ENCODE assay signal across 17 cellular contexts in the genomic region with DNA sequence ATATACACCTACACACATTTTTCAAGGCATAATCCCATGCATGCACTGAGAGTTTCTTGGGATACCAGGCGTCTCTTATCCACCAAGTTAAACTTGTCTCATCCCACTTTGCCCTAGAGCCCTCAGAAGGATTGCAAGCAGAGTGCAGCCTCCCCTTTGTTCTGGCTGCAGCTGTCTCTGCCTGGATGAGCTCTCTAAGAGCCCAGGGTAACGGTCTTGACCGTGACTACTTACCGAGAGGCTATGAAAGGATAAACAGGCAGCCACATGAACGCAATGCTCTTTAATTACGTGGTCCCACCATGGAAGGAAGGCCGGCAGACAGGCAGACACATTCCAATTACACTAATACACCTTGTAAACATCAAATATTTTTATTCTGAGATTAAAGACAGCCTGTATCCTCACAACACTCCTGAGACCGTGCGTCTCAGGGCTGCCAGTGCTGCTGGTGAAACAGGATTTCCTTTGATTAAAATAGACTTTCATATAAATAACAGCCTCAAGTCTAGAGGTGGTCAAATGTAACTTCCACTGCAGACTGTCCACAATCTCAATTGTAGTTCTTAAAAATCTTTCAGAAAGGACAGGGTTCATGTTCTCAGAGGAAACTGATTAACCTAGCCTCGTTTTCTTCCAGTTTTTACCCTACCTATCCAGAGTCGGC.
DNase-seq lines count a peak whose midpoint lies in the region; ATAC-seq lines count a peak whose summit lies in the region.
"Had no signal": no experiment of that assay in that cellular context is flagged by ENCODE, and none has a peak within 500 bp of the region (broad histone marks: within the 10 kb centered on the region; RNA-seq: fewer than 3 reads in every experiment).

No MANE protein-coding gene starts in this region.

- peak; percentile 48 for DNase-seq in activated CD4-positive, alpha-beta T cell treated with anti-CD3 and anti-CD28 coated beads, Interleukin-2, amount 10 ng/mL, durations not matched to agents 24 days and 14 days
- DNase-seq in activated CD4-positive, alpha-beta T cell treated with anti-CD3 and anti-CD28 coated beads for 36 hours, result no peak
- DNase-seq in SJCRH30 (peak; percentile 10 to 26), naive B cell (no peak), NCI-H524 treated with DMSO at 0.1 percent for 48 hours (lab: John Stamatoyannopoulos, UW) (no peak), inferior parietal cortex (ENCODE audit: extremely low spot score) (no peak)
- DNase-seq in stimulated activated naive B cell treated with anti-CD40 and anti-IgM and Interleukin-4, amounts not matched to agents 10 μg/mL and 1 μg/mL and 100 μg/mL, for 72 hours, result no peak
- DNase-seq: H9, NCI-H1436, NCI-H2029 treated with DMSO at 0.1 percent for 48 hours, NCI-H226, NCI-H526 treated with DMSO at 0.1 percent for 48 hours, PC-3 had no signal

- intact Hi-C loops in activated CD4-positive, alpha-beta T cell treated with anti-CD3 and anti-CD28 coated beads, Interleukin-2, amount 10 ng/mL, durations not matched to agents 24 days and 14 days (cut with micrococcal nuclease), result loop anchor here (10.0 kb wide), 1 partner anchor 391 kb away; no protein-coding TSS in a partner anchor
- intact Hi-C loops in activated CD4-positive, alpha-beta T cell treated with anti-CD3 and anti-CD28 coated beads for 36 hours (cut with DNase I, micrococcal nuclease), result no loop called here

- H3K27ac ChIP-seq in SJCRH30, result no peak overlapping the region
- H3K27ac ChIP-seq: C4-2B, RWPE1, SJSA1 had no signal

- no peak for ATAC-seq in activated CD4-positive, alpha-beta T cell treated with anti-CD3 and anti-CD28 coated beads for 36 hours
- ATAC-seq in naive B cell (ENCODE audit: low read depth in 2 of 2), result no peak
- ATAC-seq in stimulated activated naive B cell treated with anti-CD40 and anti-IgM and Interleukin-4, amounts not matched to agents 10 μg/mL and 1 μg/mL and 100 μg/mL, for 72 hours (replicated peaks), result no peak
- ATAC-seq in GM21737 (IDR thresholded peaks at IDR 0.05; ENCODE audit: unreplicated experiment), result no peak
- ATAC-seq: PC-3 had no signal

- POLR2A ChIA-PET in activated CD4-positive, alpha-beta T cell treated with anti-CD3 and anti-CD28 coated beads for 36 hours (lab: Charles Lee), result no interaction called here

- H3K27me3 ChIP-seq in SJCRH30, result 0 out of 2 replicates have a peak, but pooled peaks cover 5% of the 10 kb centered on the region

- H3K36me3 ChIP-seq in SJCRH30, result no peaks in the 10 kb centered on the region
- H3K36me3 ChIP-seq: SJSA1 had no signal

- no peaks in the 10 kb centered on the region for H3K9me3 ChIP-seq in SJCRH30 (replicated peaks)
- H3K9me3 ChIP-seq: SJSA1 had no signal

- H3K36me3 Mint-ChIP-seq in activated CD4-positive, alpha-beta T cell treated with anti-CD3 and anti-CD28 coated beads, Interleukin-2, amount 10 ng/mL, durations not matched to agents 24 days and 14 days (ENCODE audit: low read depth), result peaks cover 2% of the 10 kb centered on the region
- H3K36me3 Mint-ChIP-seq in activated CD4-positive, alpha-beta T cell treated with anti-CD3 and anti-CD28 coated beads for 36 hours (ENCODE audit: low read depth), result no peaks in the 10 kb centered on the region
- H3K36me3 Mint-ChIP-seq in naive B cell, result no peaks in the 10 kb centered on the region
- no peaks in the 10 kb centered on the region for H3K36me3 Mint-ChIP-seq in stimulated activated naive B cell treated with anti-CD40 and anti-IgM and Interleukin-4, amounts not matched to agents 10 μg/mL and 1 μg/mL and 100 μg/mL, for 72 hours

- H3K27me3 Mint-ChIP-seq in activated CD4-positive, alpha-beta T cell treated with anti-CD3 and anti-CD28 coated beads, Interleukin-2, amount 10 ng/mL, durations not matched to agents 24 days and 14 days, result peaks cover 3% of the 10 kb centered on the region
- H3K27me3 Mint-ChIP-seq in activated CD4-positive, alpha-beta T cell treated with anti-CD3 and anti-CD28 coated beads for 36 hours, result peaks cover 23% of the 10 kb centered on the region
- no peaks in the 10 kb centered on the region for H3K27me3 Mint-ChIP-seq in naive B cell
- no peaks in the 10 kb centered on the region for H3K27me3 Mint-ChIP-seq in stimulated activated naive B cell treated with anti-CD40 and anti-IgM and Interleukin-4, amounts not matched to agents 10 μg/mL and 1 μg/mL and 100 μg/mL, for 72 hours

- peaks cover 19% of the 10 kb centered on the region for H3K9me3 Mint-ChIP-seq in activated CD4-positive, alpha-beta T cell treated with anti-CD3 and anti-CD28 coated beads, Interleukin-2, amount 10 ng/mL, durations not matched to agents 24 days and 14 days
- H3K9me3 Mint-ChIP-seq in activated CD4-positive, alpha-beta T cell treated with anti-CD3 and anti-CD28 coated beads for 36 hours (ENCODE audit: low read depth), result no peaks in the 10 kb centered on the region
- H3K9me3 Mint-ChIP-seq in naive B cell, result no peaks in the 10 kb centered on the region
- peaks cover 0 to 2% of the 10 kb centered on the region in 2 donors for H3K9me3 Mint-ChIP-seq in stimulated activated naive B cell treated with anti-CD40 and anti-IgM and Interleukin-4, amounts not matched to agents 10 μg/mL and 1 μg/mL and 100 μg/mL, for 72 hours
- H3K9me3 Mint-ChIP-seq: H9 had no signal

- H3K4me3 Mint-ChIP-seq in activated CD4-positive, alpha-beta T cell treated with anti-CD3 and anti-CD28 coated beads, Interleukin-2, amount 10 ng/mL, durations not matched to agents 24 days and 14 days, result no peak overlapping the region
- H3K4me3 Mint-ChIP-seq in activated CD4-positive, alpha-beta T cell treated with anti-CD3 and anti-CD28 coated beads for 36 hours, result no peak overlapping the region
- H3K4me3 Mint-ChIP-seq in naive B cell, result peak overlapping the region; percentile 48 to 93 (median 82)
- peak overlapping the region in 1 of 2 donors; percentile 12 for H3K4me3 Mint-ChIP-seq in stimulated activated naive B cell treated with anti-CD40 and anti-IgM and Interleukin-4, amounts not matched to agents 10 μg/mL and 1 μg/mL and 100 μg/mL, for 72 hours
- H3K4me3 Mint-ChIP-seq: H9 had no signal

- no peak overlapping the region for H3K4me3 ChIP-seq in SJCRH30
- H3K4me3 ChIP-seq: SJSA1 had no signal

- H3K27ac Mint-ChIP-seq in activated CD4-positive, alpha-beta T cell treated with anti-CD3 and anti-CD28 coated beads, Interleukin-2, amount 10 ng/mL, durations not matched to agents 24 days and 14 days, result no peak overlapping the region
- H3K27ac Mint-ChIP-seq in activated CD4-positive, alpha-beta T cell treated with anti-CD3 and anti-CD28 coated beads for 36 hours, result no peak overlapping the region
- H3K27ac Mint-ChIP-seq in naive B cell, result peak overlapping the region; percentile 68 to 99 (median 91)
- H3K27ac Mint-ChIP-seq in stimulated activated naive B cell treated with anti-CD40 and anti-IgM and Interleukin-4, amounts not matched to agents 10 μg/mL and 1 μg/mL and 100 μg/mL, for 72 hours, result peak overlapping the region; percentile 39
- H3K27ac Mint-ChIP-seq: H9 had no signal

- H3K4me1 ChIP-seq in SJCRH30, result no peaks in the 10 kb centered on the region
- H3K4me1 ChIP-seq: SJSA1 had no signal

- CTCF ChIA-PET in activated CD4-positive, alpha-beta T cell treated with anti-CD3 and anti-CD28 coated beads for 36 hours (lab: Charles Lee), result no interaction called here

- H3K4me1 Mint-ChIP-seq in activated CD4-positive, alpha-beta T cell treated with anti-CD3 and anti-CD28 coated beads, Interleukin-2, amount 10 ng/mL, durations not matched to agents 24 days and 14 days, result peaks cover 31% of the 10 kb centered on the region
- H3K4me1 Mint-ChIP-seq in activated CD4-positive, alpha-beta T cell treated with anti-CD3 and anti-CD28 coated beads for 36 hours, result peaks cover 25% of the 10 kb centered on the region
- H3K4me1 Mint-ChIP-seq in naive B cell, result peaks cover 48 to 81% (median 50%) of the 10 kb centered on the region in 3 donors
- H3K4me1 Mint-ChIP-seq in stimulated activated naive B cell treated with anti-CD40 and anti-IgM and Interleukin-4, amounts not matched to agents 10 μg/mL and 1 μg/mL and 100 μg/mL, for 72 hours, result peaks cover 37 to 60% of the 10 kb centered on the region in 2 donors

Comparison
In these comparisons a context has a peak if more than half of its experiments do, and no peak if none do; other contexts are left out.
1. DNase-seq: peak in activated CD4-positive, alpha-beta T cell treated with anti-CD3 and anti-CD28 coated beads, Interleukin-2, amount 10 ng/mL, durations not matched to agents 24 days and 14 days (single experiment) and SJCRH30 (2 of 2); none in activated CD4-positive, alpha-beta T cell treated with anti-CD3 and anti-CD28 coated beads for 36 hours (single experiment), naive B cell (single experiment), stimulated activated naive B cell treated with anti-CD40 and anti-IgM and Interleukin-4, amounts not matched to agents 10 μg/mL and 1 μg/mL and 100 μg/mL, for 72 hours (single experiment), NCI-H524 treated with DMSO at 0.1 percent for 48 hours (single experiment) and inferior parietal cortex (single experiment).
2. H3K27ac Mint-ChIP-seq: peak in naive B cell (6 of 6) and stimulated activated naive B cell treated with anti-CD40 and anti-IgM and Interleukin-4, amounts not matched to agents 10 μg/mL and 1 μg/mL and 100 μg/mL, for 72 hours (single experiment); none in activated CD4-positive, alpha-beta T cell treated with anti-CD3 and anti-CD28 coated beads, Interleukin-2, amount 10 ng/mL, durations not matched to agents 24 days and 14 days (single experiment) and activated CD4-positive, alpha-beta T cell treated with anti-CD3 and anti-CD28 coated beads for 36 hours (single experiment).
3. H3K4me3 Mint-ChIP-seq: peak in naive B cell (8 of 8); none in activated CD4-positive, alpha-beta T cell treated with anti-CD3 and anti-CD28 coated beads, Interleukin-2, amount 10 ng/mL, durations not matched to agents 24 days and 14 days (single experiment) and activated CD4-positive, alpha-beta T cell treated with anti-CD3 and anti-CD28 coated beads for 36 hours (single experiment).